In the genomic region with DNA sequence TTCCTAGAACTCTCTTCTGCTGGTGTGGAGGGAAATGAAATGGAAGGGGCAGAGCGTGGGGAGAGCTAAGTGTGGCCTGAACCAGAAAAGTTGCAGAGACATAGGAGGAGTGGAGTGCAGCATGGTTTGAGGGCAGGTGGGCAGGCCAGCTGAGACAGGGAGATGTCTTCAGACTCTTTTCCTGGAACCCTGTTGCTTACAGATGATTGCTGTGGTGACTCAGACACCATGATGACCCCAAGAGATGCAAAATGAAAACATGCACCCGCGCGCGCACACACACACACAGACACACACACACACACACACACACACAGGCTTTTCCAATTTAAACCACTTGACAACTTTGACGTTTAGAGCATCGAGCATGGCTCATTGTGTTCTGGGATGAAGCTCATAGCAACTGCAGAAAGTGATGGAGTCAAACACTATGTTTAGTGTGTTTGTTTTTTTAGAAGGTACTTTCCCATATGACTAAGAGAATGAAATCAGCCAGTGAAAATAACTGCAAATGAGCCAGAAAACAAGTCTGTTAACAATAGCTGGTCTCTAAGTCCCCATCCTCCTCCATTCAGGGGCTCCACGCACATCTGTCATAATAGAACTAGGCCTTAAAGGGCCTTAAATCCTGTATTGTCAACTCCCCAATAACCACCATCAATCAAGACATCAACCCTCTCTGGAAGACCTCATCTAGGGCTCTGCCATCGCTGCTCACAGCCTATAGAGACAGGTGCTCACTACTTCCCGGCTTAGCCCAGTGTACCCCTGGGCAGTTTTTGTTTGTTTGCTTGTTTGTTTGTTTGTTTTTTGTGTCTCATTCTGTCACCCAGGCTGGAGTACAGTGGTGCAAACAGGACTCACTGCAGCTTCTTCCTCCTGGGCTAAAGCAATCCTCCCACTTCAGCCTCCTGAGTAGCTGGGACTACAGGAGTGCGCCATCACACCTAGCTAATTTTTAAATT, we compare ENCODE assay signal across 8 cellular contexts. TPM values are rescaled to one million over a fixed set of nuclear protein-coding genes. Genes with fewer than 3 reads are reported as not detected.
DNase-seq lines count a peak whose midpoint lies in the region; ATAC-seq and TF ChIP-seq lines count a peak whose summit lies in the region.

No MANE protein-coding gene starts in this region.

- H3K4me3 ChIP-seq in SJSA1 (no peak overlapping the region), left lung (no peak overlapping the region)

- no peaks in the 10 kb centered on the region for H3K36me3 Mint-ChIP-seq in H9 (ENCODE audit: insufficient read depth in 1 of 3, low read depth in 3 of 3)

- no peak overlapping the region for H3K4me3 Mint-ChIP-seq in H9

- no peak overlapping the region for H2BK12ac ChIP-seq in H9 (ENCODE audit: insufficient read length, low read depth, low read length)

- no peak overlapping the region for H2AK5ac ChIP-seq in H9 (ENCODE audit: insufficient read length, low read length)

- ATAC-seq in GM18498 (IDR thresholded peaks at IDR 0.05; ENCODE audit: unreplicated experiment) (peak; percentile 71), left lung (peak; percentile 50)

- no peak overlapping the region for H4K8ac ChIP-seq in H9 (replicated peaks; ENCODE audit: insufficient read length, low read depth, low read length)

- no peak overlapping the region for H3K4ac ChIP-seq in H9 (ENCODE audit: low read depth, low read length)

- no peak overlapping the region for H3K23ac ChIP-seq in H9 (ENCODE audit: insufficient read length, low read depth, low read length)

- H3K4me2 ChIP-seq in H9 (ENCODE audit: insufficient read depth, insufficient read length, low read length) = no peak overlapping the region

- H3K56ac ChIP-seq in H9 (ENCODE audit: insufficient read length, low read depth, low read length) = no peak overlapping the region

- DNase-seq in H9 (peak; percentile 5), SJSA1 (ENCODE audit: low read depth in 1 of 2, low spot score in 2 of 2) (peak; percentile 79 to 90), left lung (no peak), NCI-H1105 (lab: John Stamatoyannopoulos, UW) (no peak), NCI-H2171 treated with DMSO at 0.1 percent for 48 hours (lab: John Stamatoyannopoulos, UW) (no peak), occipital lobe (lab: John Stamatoyannopoulos, UW) (no peak), NOMO-1 treated with dmso at 0.1 percent for 144 hours (lab: John Stamatoyannopoulos, UW; ENCODE audit: unreplicated experiment) (no peak)

- H3K9me3 ChIP-seq in H9 (ENCODE audit: control insufficient read depth, low read depth, low read length) (no peaks in the 10 kb centered on the region), SJSA1 (replicated peaks) (no peaks in the 10 kb centered on the region), left lung (no peaks in the 10 kb centered on the region)

- H3K9ac ChIP-seq in H9 (ENCODE audit: extremely low read depth, insufficient read length, low read length) = no peak overlapping the region

- no peaks in the 10 kb centered on the region for H4K20me1 ChIP-seq in H9 (ENCODE audit: control insufficient read depth, insufficient read depth, insufficient read length)

- H3K23me2 ChIP-seq in H9 (ENCODE audit: insufficient read length, low read depth, low read length, poor library complexity, severe bottlenecking) = no peaks in the 10 kb centered on the region

- no peak overlapping the region for H2AFZ ChIP-seq in H9 (ENCODE audit: low read length)

- H2BK20ac ChIP-seq in H9 (ENCODE audit: low read depth, low read length, poor library complexity, severe bottlenecking) = no peak overlapping the region

- TF ChIP-seq CTCF in H9 (conservative IDR thresholded peaks at IDR 0.05) = no peak
- no peak for TF ChIP-seq CTCF in left lung (IDR thresholded peaks at IDR 0.05)

- no peaks in the 10 kb centered on the region for H3K79me2 ChIP-seq in H9 (ENCODE audit: insufficient read depth, low read length)

- no peak overlapping the region for H3K18ac ChIP-seq in H9 (ENCODE audit: insufficient read length, low read depth, low read length)

- H4K91ac ChIP-seq in H9 (ENCODE audit: insufficient read length, low read depth, low read length) = no peak overlapping the region

- no peak overlapping the region for H2BK120ac ChIP-seq in H9 (ENCODE audit: low read depth, low read length, poor library complexity, severe bottlenecking)

- H3K14ac ChIP-seq in H9 (ENCODE audit: insufficient read depth, low read length) = no peak overlapping the region

- H3K27me3 ChIP-seq in H9 (ENCODE audit: insufficient read depth, low read length) (no peaks in the 10 kb centered on the region), SJSA1 (replicated peaks) (0 out of 2 replicates have a peak, but pooled peaks cover 2% of the 10 kb centered on the region), left lung (no peaks in the 10 kb centered on the region)

- H3K27ac Mint-ChIP-seq in H9 = no peak overlapping the region

- no peaks in the 10 kb centered on the region for H3K9me3 Mint-ChIP-seq in H9

- no peaks in the 10 kb centered on the region for H3K36me3 ChIP-seq in SJSA1
- no peaks in the 10 kb centered on the region for H3K36me3 ChIP-seq in left lung

- WGBS in H9 (ENCODE audit: extremely low coverage, insufficient read length, low lambda C conversion rate) = no CpG with 5 or more reads among the region's 11 CpGs

- peaks cover 5% of the 10 kb centered on the region; the same call in 1 of the 2 replicates for H3K27me3 Mint-ChIP-seq in H9 (ENCODE audit: low read depth)

- H3K4me1 ChIP-seq in H9 (ENCODE audit: insufficient read depth, low read length) (no peaks in the 10 kb centered on the region), SJSA1 (replicated peaks) (peaks cover 15% of the 10 kb centered on the region), left lung (no peaks in the 10 kb centered on the region)

- H3K27ac ChIP-seq in H9 (ENCODE audit: insufficient read length, low read depth, low read length) (no peak overlapping the region), SJSA1 (peak overlapping the region; percentile 81), left lung (no peak overlapping the region)

- H3T11ph ChIP-seq in H9 (ENCODE audit: low read length) = no peak overlapping the region

- H4K5ac ChIP-seq in H9 (ENCODE audit: insufficient read length, low read depth, low read length) = no peak overlapping the region

- H2BK5ac ChIP-seq in H9 (ENCODE audit: insufficient read length, low read length) = no peak overlapping the region

- intact Hi-C loops in left lung (cut with DNase I) = no loop called here

- H2BK15ac ChIP-seq in H9 (ENCODE audit: low read depth, low read length) = no peak overlapping the region

- no peaks in the 10 kb centered on the region for H3K79me1 ChIP-seq in H9 (ENCODE audit: insufficient read depth, low read depth, low read length, poor library complexity, severe bottlenecking)

- peaks cover 2 to 5% of the 10 kb centered on the region in 2 experiments for H3K4me1 Mint-ChIP-seq in H9

RNA-seq across cellular contexts. Expression of a gene that starts 9.6 kb away (rescaled TPM):
- total RNA-seq in H9 (2021) (0.72 and 0.98 TPM in 2 replicates), left lung (1 to 10 TPM; 2.5 to 6.0 TPM), occipital lobe (22.8 TPM)
- not detected in 2 replicates for total RNA-seq in SJSA1 (2014; rRNA removed; shearing (Covaris generic))

Comparison
In these comparisons a context has a peak if more than half of its experiments do, and no peak if none do; other contexts are left out.
1. DNase-seq: peak in H9 (single experiment) and SJSA1 (2 of 2); none in left lung (0 of 2), NCI-H1105 (single experiment), NCI-H2171 treated with DMSO at 0.1 percent for 48 hours (single experiment), occipital lobe (single experiment) and NOMO-1 treated with dmso at 0.1 percent for 144 hours (single experiment).